In the genomic region with DNA sequence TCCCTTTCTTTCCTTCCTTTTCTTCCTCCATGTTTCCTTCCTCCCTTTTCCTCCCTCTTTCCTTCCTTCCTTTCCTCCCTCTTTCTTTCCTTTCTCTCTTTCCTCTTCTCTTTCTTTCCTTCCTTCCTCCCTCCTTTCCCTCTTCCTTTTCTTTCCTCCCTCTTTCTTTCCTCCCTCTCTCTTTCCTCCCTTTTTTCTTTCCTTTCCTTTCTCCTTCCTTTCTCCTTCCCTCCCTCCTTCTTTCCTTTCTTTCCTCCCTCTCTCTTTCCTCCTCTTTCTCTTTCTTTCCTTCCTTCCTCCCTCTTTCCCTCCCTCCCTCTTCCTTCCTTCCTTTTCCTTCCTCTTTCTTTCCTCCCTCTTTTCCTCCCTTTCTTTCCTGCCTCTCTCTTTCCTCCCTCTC, we compare ENCODE assay signal across 31 cellular contexts.
"Had no signal": no experiment of that assay in that cellular context is flagged by ENCODE, and none has a peak within 500 bp of the region (broad histone marks: within the 10 kb centered on the region; RNA-seq: fewer than 3 reads in every experiment).

No MANE protein-coding gene starts in this region.

- DNase-seq: activated B cell treated with CpG ODN at 0.5 μM for 24 hours; activated CD4-positive, alpha-beta memory T cell treated with anti-CD3 and anti-CD28 coated beads, Interleukin-2, amount 10 ng/mL, durations not matched to agents 7 days and 5 days; activated CD4-positive, alpha-beta T cell treated with anti-CD3 and anti-CD28 coated beads for 4 hours; activated CD4-positive, alpha-beta T cell treated with anti-CD3 and anti-CD28 coated beads, Interleukin-2, amount 10 ng/mL, durations not matched to agents 24 days and 14 days; activated CD4-positive, alpha-beta T cell treated with anti-CD3 and anti-CD28 coated beads, Interleukin-2, amount 50 U/mL, for 1 hour; activated CD4-positive, alpha-beta T cell treated with anti-CD3 and anti-CD28 coated beads, Interleukin-2, amount 50 U/mL, for 4 hours; activated CD4-positive, CD25-positive, alpha-beta regulatory T cell treated with anti-CD3 and anti-CD28 coated beads, Interleukin-2, amount 50 U/mL, for 72 hours; activated CD8-positive, alpha-beta memory T cell treated with anti-CD3 and anti-CD28 coated beads for 24 hours; activated CD8-positive, alpha-beta memory T cell treated with anti-CD3 and anti-CD28 coated beads, Interleukin-2, amount 10 ng/mL, durations not matched to agents 7 days and 5 days; activated CD8-positive, alpha-beta memory T cell treated with anti-CD3 and anti-CD28 coated beads, Interleukin-2, amount 50 U/mL, for 48 hours; activated CD8-positive, alpha-beta T cell treated with anti-CD3 and anti-CD28 coated beads, Interleukin-2, amount 10 ng/mL, durations not matched to agents 7 days and 5 days; activated effector memory CD4-positive, alpha-beta T cell treated with Interleukin-2 at 50 U/mL for 16 hours; activated gamma-delta T cell; activated naive CD4-positive, alpha-beta T cell treated with anti-CD3 and anti-CD28 coated beads, Interleukin-2, amount 10 ng/mL, durations not matched to agents 7 days and 5 days; activated naive CD4-positive, alpha-beta T cell treated with Interleukin-2 at 50 U/mL for 16 hours; activated naive CD8-positive, alpha-beta T cell treated with anti-CD3 and anti-CD28 coated beads, Interleukin-2, amount 10 ng/mL, durations not matched to agents 7 days and 5 days; activated naive CD8-positive, alpha-beta T cell treated with anti-CD3 and anti-CD28 coated beads, Interleukin-2, amount 50 U/mL, for 24 hours; activated T-cell treated with anti-CD3 and anti-CD28 coated beads, Interleukin-2, amount 50 U/mL, for 24 hours; activated T-cell treated with anti-CD3 and anti-CD28 coated beads, Interleukin-2, amount 50 U/mL, for 48 hours; amygdala; anterior cingulate cortex; caudate nucleus; cerebellar nuclear complex; T-helper 1 cell; T-helper 9 cell had no signal

- H3K4me3 ChIP-seq: ascending aorta, cardiac muscle cell had no signal

- ATAC-seq: activated CD8-positive, alpha-beta memory T cell treated with anti-CD3 and anti-CD28 coated beads, Interleukin-2, amount 10 ng/mL, durations not matched to agents 7 days and 5 days; activated CD8-positive, alpha-beta T cell treated with anti-CD3 and anti-CD28 coated beads, Interleukin-2, amount 10 ng/mL, durations not matched to agents 7 days and 5 days; activated naive CD8-positive, alpha-beta T cell treated with anti-CD3 and anti-CD28 coated beads, Interleukin-2, amount 50 U/mL, for 24 hours had no signal

- H3K36me3 ChIP-seq: ascending aorta, cardiac muscle cell had no signal

- H3K4me1 ChIP-seq: ascending aorta had no signal

- H3K27ac ChIP-seq: ascending aorta, cardiac muscle cell, VCaP had no signal

- H3K27me3 ChIP-seq: ascending aorta, cardiac muscle cell had no signal

- FAIRE-seq: bronchial epithelial cell, colon, TTC549 had no signal
